9 cellular contexts compared by ENCODE assay signal in genomic region chr22:38734203-38735100, GRCh38. TPM values are rescaled to one million over a fixed set of nuclear protein-coding genes. Genes with fewer than 3 reads are reported as not detected.
A peak's percentile ranks its signal among the peaks of the same experiment; 100 is the strongest.
DNase-seq lines count a peak whose midpoint lies in the region; ATAC-seq and TF ChIP-seq lines count a peak whose summit lies in the region.
"Had no signal": no experiment of that assay in that cellular context is flagged by ENCODE, and none has a peak within 500 bp of the region (broad histone marks: within the 10 kb centered on the region; RNA-seq: fewer than 3 reads in every experiment).

No MANE protein-coding gene starts in this region.

- H3K9me3 ChIP-seq in right atrium auricular region: no peaks in the 10 kb centered on the region
- no peaks in the 10 kb centered on the region for H3K9me3 ChIP-seq in gastrocnemius medialis
- H3K9me3 ChIP-seq: SJCRH30 had no signal

- H3K4me3 ChIP-seq in right atrium auricular region (no peak overlapping the region), gastrocnemius medialis (peak overlapping the region in 1 of 4 donors; percentile 23)
- H3K4me3 ChIP-seq: SJCRH30 had no signal

- ATAC-seq in GM18505 (IDR thresholded peaks at IDR 0.05; ENCODE audit: unreplicated experiment) (no peak), gastrocnemius medialis (no peak), GM19023 (IDR thresholded peaks at IDR 0.05; ENCODE audit: unreplicated experiment) (no peak)

- H3K27me3 Mint-ChIP-seq in activated T-helper 1 cell treated with anti-CD3 and anti-CD28 coated beads, Interleukin-12 subunit alpha, Interleukin-12 subunit beta, Interleukin-2, Interleukin-4 antibody, amounts not matched to agents 30 ng/mL and 10 ng/mL and 1 ng/mL, durations not matched to agents 14 hours and 24 hours and 36 hours (ENCODE audit: insufficient read depth): no peaks in the 10 kb centered on the region

- no peaks in the 10 kb centered on the region for H3K27me3 ChIP-seq in right atrium auricular region
- no peaks in the 10 kb centered on the region for H3K27me3 ChIP-seq in gastrocnemius medialis
- H3K27me3 ChIP-seq: SJCRH30 had no signal

- H3K4me3 Mint-ChIP-seq in activated T-helper 1 cell treated with anti-CD3 and anti-CD28 coated beads, Interleukin-12 subunit alpha, Interleukin-12 subunit beta, Interleukin-2, Interleukin-4 antibody, amounts not matched to agents 30 ng/mL and 10 ng/mL and 1 ng/mL, durations not matched to agents 14 hours and 24 hours and 36 hours: no peak overlapping the region

- peaks cover 0 to 39% of the 10 kb centered on the region in 2 donors for H3K4me1 ChIP-seq in right atrium auricular region
- H3K4me1 ChIP-seq in gastrocnemius medialis: peaks cover 38 to 45% of the 10 kb centered on the region in 2 donors
- H3K4me1 ChIP-seq: SJCRH30 had no signal

- peak; percentile 38 for TF ChIP-seq POLR2A in GM18505 (IDR thresholded peaks at IDR 0.05; ENCODE audit: borderline replicate concordance, extremely low read depth, insufficient read depth, insufficient read length)
- no peak for TF ChIP-seq POLR2A in gastrocnemius medialis (IDR thresholded peaks at IDR 0.05)

- peak overlapping the region; percentile 67 for H3K27ac Mint-ChIP-seq in activated T-helper 1 cell treated with anti-CD3 and anti-CD28 coated beads, Interleukin-12 subunit alpha, Interleukin-12 subunit beta, Interleukin-2, Interleukin-4 antibody, amounts not matched to agents 30 ng/mL and 10 ng/mL and 1 ng/mL, durations not matched to agents 14 hours and 24 hours and 36 hours

- peaks cover 72% of the 10 kb centered on the region for H3K36me3 ChIP-seq in right atrium auricular region
- peaks cover 8 to 60% of the 10 kb centered on the region in 2 donors for H3K36me3 ChIP-seq in gastrocnemius medialis

- DNase-seq in activated T-helper 1 cell treated with anti-CD3 and anti-CD28 coated beads, Interleukin-12 subunit alpha, Interleukin-12 subunit beta, Interleukin-2, Interleukin-4 antibody, amounts not matched to agents 30 ng/mL and 10 ng/mL and 1 ng/mL, durations not matched to agents 14 hours and 24 hours and 36 hours (ENCODE audit: low spot score): no peak
- DNase-seq in right atrium auricular region (ENCODE audit: low spot score) (no peak), gastrocnemius medialis (no peak), SKM-1 treated with dmso at 0.1 percent for 144 hours (lab: John Stamatoyannopoulos, UW; ENCODE audit: unreplicated experiment) (no peak), HuH-7.5 (ENCODE audit: low spot score) (no peak), germinal center (ENCODE audit: low spot score) (no peak)

- peaks cover 45% of the 10 kb centered on the region for H3K36me3 Mint-ChIP-seq in activated T-helper 1 cell treated with anti-CD3 and anti-CD28 coated beads, Interleukin-12 subunit alpha, Interleukin-12 subunit beta, Interleukin-2, Interleukin-4 antibody, amounts not matched to agents 30 ng/mL and 10 ng/mL and 1 ng/mL, durations not matched to agents 14 hours and 24 hours and 36 hours (ENCODE audit: low read depth)

- no peak for TF ChIP-seq CTCF in right atrium auricular region (IDR thresholded peaks at IDR 0.05)
- TF ChIP-seq CTCF in gastrocnemius medialis (IDR thresholded peaks at IDR 0.05 in 4 of 5, conservative IDR thresholded peaks at IDR 0.05 in 1 of 5): no peak

- no peaks in the 10 kb centered on the region for H3K9me3 Mint-ChIP-seq in activated T-helper 1 cell treated with anti-CD3 and anti-CD28 coated beads, Interleukin-12 subunit alpha, Interleukin-12 subunit beta, Interleukin-2, Interleukin-4 antibody, amounts not matched to agents 30 ng/mL and 10 ng/mL and 1 ng/mL, durations not matched to agents 14 hours and 24 hours and 36 hours

- H3K27ac ChIP-seq in right atrium auricular region: peak overlapping the region; percentile 70 to 76
- H3K27ac ChIP-seq in gastrocnemius medialis: peak overlapping the region; percentile 83 to 92 (median 88)
- H3K27ac ChIP-seq: SJCRH30 had no signal

- H3K4me1 Mint-ChIP-seq in activated T-helper 1 cell treated with anti-CD3 and anti-CD28 coated beads, Interleukin-12 subunit alpha, Interleukin-12 subunit beta, Interleukin-2, Interleukin-4 antibody, amounts not matched to agents 30 ng/mL and 10 ng/mL and 1 ng/mL, durations not matched to agents 14 hours and 24 hours and 36 hours (ENCODE audit: low read depth): peaks cover 50% of the 10 kb centered on the region

- in situ Hi-C loops in gastrocnemius medialis (cut with MboI; ENCODE audit: low sequenced_read_pairs in 4 of 4): no loop called here

- intact Hi-C loops in activated T-helper 1 cell treated with anti-CD3 and anti-CD28 coated beads, Interleukin-12 subunit alpha, Interleukin-12 subunit beta, Interleukin-2, Interleukin-4 antibody, amounts not matched to agents 30 ng/mL and 10 ng/mL and 1 ng/mL, durations not matched to agents 14 hours and 24 hours and 36 hours (cut with micrococcal nuclease): no loop called here
- intact Hi-C loops in gastrocnemius medialis (cut with DNase I; ENCODE audit: low total_unique reads): loop anchor here (1.0 to 10.0 kb wide), 3 partner anchors 17 to 230 kb away; partner anchors contain the start of gene DDX17

RNA-seq across cellular contexts. Expression of gene SUN2, which starts 21.3 kb away (rescaled TPM):
- 146 and 154 TPM in 2 replicates for total RNA-seq in activated T-helper 1 cell treated with anti-CD3 and anti-CD28 coated beads, Interleukin-12 subunit alpha, Interleukin-12 subunit beta, Interleukin-2, Interleukin-4 antibody, amounts not matched to agents 30 ng/mL and 10 ng/mL and 1 ng/mL, durations not matched to agents 14 hours and 24 hours and 36 hours
- total RNA-seq in right atrium auricular region (100 to 1,000 TPM; 155 to 252 TPM), gastrocnemius medialis (100 to 1,000 TPM; 177 to 423 (median 312) TPM)

RNA-seq across cellular contexts. Expression of gene GTPBP1, which starts 28.7 kb away (rescaled TPM):
- total RNA-seq in activated T-helper 1 cell treated with anti-CD3 and anti-CD28 coated beads, Interleukin-12 subunit alpha, Interleukin-12 subunit beta, Interleukin-2, Interleukin-4 antibody, amounts not matched to agents 30 ng/mL and 10 ng/mL and 1 ng/mL, durations not matched to agents 14 hours and 24 hours and 36 hours: 102 and 111 TPM in 2 replicates
- total RNA-seq in right atrium auricular region (10 to 100 TPM; 23.2 to 32.2 TPM), gastrocnemius medialis (100 to 1,000 TPM in 1 of 4 donors, 10 to 100 TPM in 3; 27.7 to 124 (median 36.0) TPM)

RNA-seq across cellular contexts. Expression of gene JOSD1, which starts 33.7 kb away (rescaled TPM):
- total RNA-seq in activated T-helper 1 cell treated with anti-CD3 and anti-CD28 coated beads, Interleukin-12 subunit alpha, Interleukin-12 subunit beta, Interleukin-2, Interleukin-4 antibody, amounts not matched to agents 30 ng/mL and 10 ng/mL and 1 ng/mL, durations not matched to agents 14 hours and 24 hours and 36 hours: 77.7 and 86.0 TPM in 2 replicates
- total RNA-seq in right atrium auricular region: 10 to 100 TPM; 20.0 to 37.3 TPM
- total RNA-seq in gastrocnemius medialis: 10 to 100 TPM; 25.1 to 50.5 (median 42.4) TPM

RNA-seq across cellular contexts. Expression of gene TOMM22, which starts 52.7 kb away (rescaled TPM):
- total RNA-seq in activated T-helper 1 cell treated with anti-CD3 and anti-CD28 coated beads, Interleukin-12 subunit alpha, Interleukin-12 subunit beta, Interleukin-2, Interleukin-4 antibody, amounts not matched to agents 30 ng/mL and 10 ng/mL and 1 ng/mL, durations not matched to agents 14 hours and 24 hours and 36 hours: 153 and 156 TPM in 2 replicates
- total RNA-seq in right atrium auricular region (10 to 100 TPM; 36.9 to 42.5 TPM), gastrocnemius medialis (10 to 100 TPM; 37.1 to 47.1 (median 46.3) TPM)

RNA-seq across cellular contexts. Expression of gene DNAL4, which starts 59.5 kb away (rescaled TPM):
- total RNA-seq in activated T-helper 1 cell treated with anti-CD3 and anti-CD28 coated beads, Interleukin-12 subunit alpha, Interleukin-12 subunit beta, Interleukin-2, Interleukin-4 antibody, amounts not matched to agents 30 ng/mL and 10 ng/mL and 1 ng/mL, durations not matched to agents 14 hours and 24 hours and 36 hours: 5.0 TPM in 2 replicates
- total RNA-seq in right atrium auricular region (10 to 100 TPM; 12.3 TPM), gastrocnemius medialis (1 to 10 TPM; 5.7 to 7.2 (median 6.7) TPM)
